In genomic region chr17:82023447-82024241, GRCh38 we compare ENCODE assay signal across 8 cellular contexts. TPM values are rescaled to one million over a fixed set of nuclear protein-coding genes. Genes with fewer than 3 reads are reported as not detected.
DNase-seq lines count a peak whose midpoint lies in the region; ATAC-seq lines count a peak whose summit lies in the region.

No MANE protein-coding gene starts in this region.

- H3K9me3 Mint-ChIP-seq in activated naive CD4-positive, alpha-beta T cell treated with anti-CD3 and anti-CD28 coated beads, Interleukin-2, amount 50 U/mL, for 24 hours: no peaks in the 10 kb centered on the region
- H3K9me3 Mint-ChIP-seq in immature natural killer cell: no peaks in the 10 kb centered on the region
- no peaks in the 10 kb centered on the region for H3K9me3 Mint-ChIP-seq in stimulated activated naive CD8-positive, alpha-beta T cell treated with anti-CD3 and anti-CD28 coated beads, Interleukin-15, amount 100 ng/mL, for 72 hours

- H3K4me3 Mint-ChIP-seq in activated naive CD4-positive, alpha-beta T cell treated with anti-CD3 and anti-CD28 coated beads, Interleukin-2, amount 50 U/mL, for 24 hours: peak overlapping the region; percentile 82
- H3K4me3 Mint-ChIP-seq in immature natural killer cell: peak overlapping the region; percentile 69 to 87 (median 82)
- H3K4me3 Mint-ChIP-seq in stimulated activated naive CD8-positive, alpha-beta T cell treated with anti-CD3 and anti-CD28 coated beads, Interleukin-15, amount 100 ng/mL, for 72 hours: peak overlapping the region; percentile 85 to 86

- no peak overlapping the region for H3K27ac Mint-ChIP-seq in activated naive CD4-positive, alpha-beta T cell treated with anti-CD3 and anti-CD28 coated beads, Interleukin-2, amount 50 U/mL, for 24 hours
- peak overlapping the region in 1 of 6 donors; percentile 14 for H3K27ac Mint-ChIP-seq in immature natural killer cell
- peak overlapping the region in 1 of 2 donors; percentile 27 for H3K27ac Mint-ChIP-seq in stimulated activated naive CD8-positive, alpha-beta T cell treated with anti-CD3 and anti-CD28 coated beads, Interleukin-15, amount 100 ng/mL, for 72 hours

- H3K36me3 Mint-ChIP-seq in activated naive CD4-positive, alpha-beta T cell treated with anti-CD3 and anti-CD28 coated beads, Interleukin-2, amount 50 U/mL, for 24 hours: no peaks in the 10 kb centered on the region
- H3K36me3 Mint-ChIP-seq in immature natural killer cell: no peaks in the 10 kb centered on the region

- peaks cover 13% of the 10 kb centered on the region for H3K4me1 Mint-ChIP-seq in activated naive CD4-positive, alpha-beta T cell treated with anti-CD3 and anti-CD28 coated beads, Interleukin-2, amount 50 U/mL, for 24 hours
- peaks cover 15 to 20% of the 10 kb centered on the region in 2 donors for H3K4me1 Mint-ChIP-seq in immature natural killer cell
- H3K4me1 Mint-ChIP-seq in stimulated activated naive CD8-positive, alpha-beta T cell treated with anti-CD3 and anti-CD28 coated beads, Interleukin-15, amount 100 ng/mL, for 72 hours: peaks cover 52% of the 10 kb centered on the region

- no peaks in the 10 kb centered on the region for H3K27me3 Mint-ChIP-seq in activated naive CD4-positive, alpha-beta T cell treated with anti-CD3 and anti-CD28 coated beads, Interleukin-2, amount 50 U/mL, for 24 hours
- peaks cover 0 to 7% (median 6%) of the 10 kb centered on the region in 3 donors for H3K27me3 Mint-ChIP-seq in immature natural killer cell (ENCODE audit: low read depth in 3 of 3)
- no peaks in the 10 kb centered on the region for H3K27me3 Mint-ChIP-seq in stimulated activated naive CD8-positive, alpha-beta T cell treated with anti-CD3 and anti-CD28 coated beads, Interleukin-15, amount 100 ng/mL, for 72 hours

- peak; percentile 15 for ATAC-seq in GM19395 (IDR thresholded peaks at IDR 0.05; ENCODE audit: unreplicated experiment)
- peak; percentile 10 for ATAC-seq in stimulated activated naive CD8-positive, alpha-beta T cell treated with anti-CD3 and anti-CD28 coated beads, Interleukin-15, amount 100 ng/mL, for 72 hours

- DNase-seq in DMS53 (lab: John Stamatoyannopoulos, UW): peak; percentile 76
- peak; percentile 48 to 52 for DNase-seq in Kasumi-1 (lab: John Stamatoyannopoulos, UW)
- DNase-seq in immature natural killer cell: no peak
- DNase-seq in stimulated activated naive CD8-positive, alpha-beta T cell treated with anti-CD3 and anti-CD28 coated beads, Interleukin-15, amount 100 ng/mL, for 72 hours: peak in 1 of 2 donors; percentile 46
- no peak for DNase-seq in NCI-H187 treated with DMSO at 0.1 percent for 48 hours (lab: John Stamatoyannopoulos, UW)
- DNase-seq in epidermal melanocyte (ENCODE audit: insufficient read length, low spot score): no peak

RNA-seq across cellular contexts. Expression of gene LRRC45, which starts 0.5 kb away (rescaled TPM):
- polyA plus RNA-seq in immature natural killer cell: 1 to 10 TPM; 4.7 to 9.9 (median 5.2) TPM

RNA-seq across cellular contexts. Expression of gene CENPX, which starts 1.0 kb away (rescaled TPM):
- polyA plus RNA-seq in immature natural killer cell: 100 to 1,000 TPM in 2 of 3 donors, 10 to 100 TPM in 1; 70.0 to 104 (median 100) TPM

RNA-seq across cellular contexts. Expression of gene RAC3, which starts 7.8 kb away (rescaled TPM):
- polyA plus RNA-seq in immature natural killer cell: not detected

RNA-seq across cellular contexts. Expression of gene DCXR, which starts 13.9 kb away (rescaled TPM):
- 100 to 1,000 TPM; 144 to 242 (median 165) TPM for polyA plus RNA-seq in immature natural killer cell

RNA-seq across cellular contexts. Expression of gene RFNG, which starts 28.0 kb away (rescaled TPM):
- polyA plus RNA-seq in immature natural killer cell: 1 to 10 TPM; 2.2 to 3.7 (median 3.2) TPM

Comparison
In these comparisons a context has a peak if more than half of its experiments do, and no peak if none do; other contexts are left out.
1. DNase-seq: peak in DMS53 (single experiment) and Kasumi-1 (2 of 2); none in immature natural killer cell (0 of 3), NCI-H187 treated with DMSO at 0.1 percent for 48 hours (single experiment) and epidermal melanocyte (single experiment).
2. Peak in every context shown above with its lines, with median percentiles within 50 percentile points of each other: H3K4me3 Mint-ChIP-seq.